13 cellular contexts compared by ENCODE assay signal in genomic region chr15:41896566-41896965, GRCh38. TPM values are rescaled to one million over a fixed set of nuclear protein-coding genes. Genes with fewer than 3 reads are reported as not detected.
A peak's percentile ranks its signal among the peaks of the same experiment; 100 is the strongest.
DNase-seq lines count a peak whose midpoint lies in the region; ATAC-seq and TF ChIP-seq lines count a peak whose summit lies in the region.
"Had no signal": no experiment of that assay in that cellular context is flagged by ENCODE, and none has a peak within 500 bp of the region (broad histone marks: within the 10 kb centered on the region; RNA-seq: fewer than 3 reads in every experiment).

No MANE protein-coding gene starts in this region.

- no peaks in the 10 kb centered on the region for H3K9me3 Mint-ChIP-seq in activated naive CD4-positive, alpha-beta T cell treated with anti-CD3 and anti-CD28 coated beads, Interleukin-2, amount 50 U/mL, for 24 hours
- no peaks in the 10 kb centered on the region for H3K9me3 Mint-ChIP-seq in Caco-2 (ENCODE audit: unreplicated experiment)
- no peaks in the 10 kb centered on the region for H3K9me3 Mint-ChIP-seq in dendritic cell treated with granulocyte-macrophage colony-stimulating factor and Interleukin-4, amounts not matched to agents 40 ng/mL and 50 ng/mL, for 4 days
- H3K9me3 Mint-ChIP-seq in stimulated activated memory B cell treated with anti-CD40 and anti-IgM and Interleukin-4, amounts not matched to agents 10 μg/mL and 1 μg/mL and 100 μg/mL, for 72 hours = no peaks in the 10 kb centered on the region

- H3K36me3 ChIP-seq in Caco-2 (ENCODE audit: control insufficient read depth, insufficient read depth, low read length) = no peaks in the 10 kb centered on the region; the same call in 1 of the 2 replicates

- no peak overlapping the region for H3K4me3 Mint-ChIP-seq in activated naive CD4-positive, alpha-beta T cell treated with anti-CD3 and anti-CD28 coated beads, Interleukin-2, amount 50 U/mL, for 24 hours
- H3K4me3 Mint-ChIP-seq in Caco-2 (ENCODE audit: unreplicated experiment) = no peak overlapping the region
- no peak overlapping the region for H3K4me3 Mint-ChIP-seq in dendritic cell treated with granulocyte-macrophage colony-stimulating factor and Interleukin-4, amounts not matched to agents 40 ng/mL and 50 ng/mL, for 4 days
- H3K4me3 Mint-ChIP-seq in stimulated activated memory B cell treated with anti-CD40 and anti-IgM and Interleukin-4, amounts not matched to agents 10 μg/mL and 1 μg/mL and 100 μg/mL, for 72 hours = no peak overlapping the region

- CTCF ChIA-PET in Caco-2 (lab: Charles Lee) = no interaction called here

- ATAC-seq in stimulated activated memory B cell treated with anti-CD40 and anti-IgM and Interleukin-4, amounts not matched to agents 10 μg/mL and 1 μg/mL and 100 μg/mL, for 72 hours = no peak
- no peak for ATAC-seq in GM19395 (IDR thresholded peaks at IDR 0.05; ENCODE audit: unreplicated experiment)
- ATAC-seq: heart left ventricle had no signal

- intact Hi-C loops in Caco-2 (cut with micrococcal nuclease; ENCODE audit: unreplicated experiment) = no loop called here
- intact Hi-C loops in dendritic cell treated with granulocyte-macrophage colony-stimulating factor and Interleukin-4, amounts not matched to agents 40 ng/mL and 50 ng/mL, for 4 days (cut with micrococcal nuclease) = no loop called here

- no peaks in the 10 kb centered on the region for H3K27me3 ChIP-seq in Caco-2 (replicated peaks; ENCODE audit: control insufficient read depth, insufficient read depth, low read length)
- H3K27me3 ChIP-seq: cardiac muscle cell, heart left ventricle, suprapubic skin had no signal

- H3K36me3 Mint-ChIP-seq in activated naive CD4-positive, alpha-beta T cell treated with anti-CD3 and anti-CD28 coated beads, Interleukin-2, amount 50 U/mL, for 24 hours = no peaks in the 10 kb centered on the region
- H3K36me3 Mint-ChIP-seq in Caco-2 (ENCODE audit: insufficient read depth, unreplicated experiment) = peaks cover 76% of the 10 kb centered on the region
- peaks cover 64% of the 10 kb centered on the region for H3K36me3 Mint-ChIP-seq in dendritic cell treated with granulocyte-macrophage colony-stimulating factor and Interleukin-4, amounts not matched to agents 40 ng/mL and 50 ng/mL, for 4 days (ENCODE audit: low read depth)
- H3K36me3 Mint-ChIP-seq in stimulated activated memory B cell treated with anti-CD40 and anti-IgM and Interleukin-4, amounts not matched to agents 10 μg/mL and 1 μg/mL and 100 μg/mL, for 72 hours = peaks cover 21% of the 10 kb centered on the region

- TF ChIP-seq CTCF in Caco-2 (IDR thresholded peaks at IDR 0.05; ENCODE audit: insufficient read depth in 1 of 2, low read depth in 1 of 2, low read length in 1 of 2, severe bottlenecking in 1 of 2, unreplicated experiment in 1 of 2) = no peak

- no peaks in the 10 kb centered on the region for H3K4me1 ChIP-seq in Caco-2

- DNase-seq in activated naive CD4-positive, alpha-beta T cell treated with Interleukin-2 at 50 U/mL for 16 hours = no peak
- DNase-seq in Caco-2 (no peak), NCI-H2081 (lab: John Stamatoyannopoulos, UW) (no peak)
- DNase-seq: activated CD4-positive, alpha-beta T cell treated with anti-CD3 and anti-CD28 coated beads for 4 hours; activated gamma-delta T cell treated with Interleukin-2 at 50 U/mL for 16 hours; NCI-H69 had no signal

- H3K27me3 Mint-ChIP-seq in activated naive CD4-positive, alpha-beta T cell treated with anti-CD3 and anti-CD28 coated beads, Interleukin-2, amount 50 U/mL, for 24 hours = no peaks in the 10 kb centered on the region
- H3K27me3 Mint-ChIP-seq in Caco-2 (ENCODE audit: insufficient read depth, unreplicated experiment) = no peaks in the 10 kb centered on the region
- peaks cover 2% of the 10 kb centered on the region for H3K27me3 Mint-ChIP-seq in dendritic cell treated with granulocyte-macrophage colony-stimulating factor and Interleukin-4, amounts not matched to agents 40 ng/mL and 50 ng/mL, for 4 days
- no peaks in the 10 kb centered on the region for H3K27me3 Mint-ChIP-seq in stimulated activated memory B cell treated with anti-CD40 and anti-IgM and Interleukin-4, amounts not matched to agents 10 μg/mL and 1 μg/mL and 100 μg/mL, for 72 hours

- POLR2A ChIA-PET in Caco-2 (lab: Charles Lee) = no interaction called here

- no TSS peak for BruUV-seq in Caco-2 (replicated peaks; lab: Mats Ljungman, UMichigan)

- peak overlapping the region; percentile 41 for H3K27ac Mint-ChIP-seq in activated naive CD4-positive, alpha-beta T cell treated with anti-CD3 and anti-CD28 coated beads, Interleukin-2, amount 50 U/mL, for 24 hours
- peak overlapping the region; percentile 34 for H3K27ac Mint-ChIP-seq in Caco-2 (ENCODE audit: unreplicated experiment)
- peak overlapping the region; percentile 83 for H3K27ac Mint-ChIP-seq in dendritic cell treated with granulocyte-macrophage colony-stimulating factor and Interleukin-4, amounts not matched to agents 40 ng/mL and 50 ng/mL, for 4 days
- H3K27ac Mint-ChIP-seq in stimulated activated memory B cell treated with anti-CD40 and anti-IgM and Interleukin-4, amounts not matched to agents 10 μg/mL and 1 μg/mL and 100 μg/mL, for 72 hours = peak overlapping the region; percentile 94

- no peaks in the 10 kb centered on the region for H3K9me3 ChIP-seq in Caco-2
- H3K9me3 ChIP-seq: heart left ventricle, suprapubic skin had no signal

- H3K4me3 ChIP-seq in Caco-2 (ENCODE audit: low read depth, low read length) = no peak overlapping the region
- H3K4me3 ChIP-seq: cardiac muscle cell, heart left ventricle, suprapubic skin had no signal

- H3K4me1 Mint-ChIP-seq in activated naive CD4-positive, alpha-beta T cell treated with anti-CD3 and anti-CD28 coated beads, Interleukin-2, amount 50 U/mL, for 24 hours = peaks cover 42% of the 10 kb centered on the region
- no peaks in the 10 kb centered on the region for H3K4me1 Mint-ChIP-seq in Caco-2 (ENCODE audit: low read depth, unreplicated experiment)
- H3K4me1 Mint-ChIP-seq in dendritic cell treated with granulocyte-macrophage colony-stimulating factor and Interleukin-4, amounts not matched to agents 40 ng/mL and 50 ng/mL, for 4 days (ENCODE audit: low read depth) = peaks cover 32% of the 10 kb centered on the region
- H3K4me1 Mint-ChIP-seq in stimulated activated memory B cell treated with anti-CD40 and anti-IgM and Interleukin-4, amounts not matched to agents 10 μg/mL and 1 μg/mL and 100 μg/mL, for 72 hours = peaks cover 37% of the 10 kb centered on the region

RNA-seq across cellular contexts. Expression of gene SPTBN5, which starts 2.7 kb away (rescaled TPM):
- 2.3 and 2.5 TPM in 2 replicates for total RNA-seq in Caco-2 (2022)

RNA-seq across cellular contexts. Expression of gene PLA2G4B, which starts 57.9 kb away (rescaled TPM):
- total RNA-seq in Caco-2 (2022) = 5.8 and 6.0 TPM in 2 replicates

Comparison
In these comparisons a context has a peak if more than half of its experiments do, and no peak if none do; other contexts are left out.
1. H3K27ac Mint-ChIP-seq: peak in every context shown above with its lines; median percentile 94 in stimulated activated memory B cell treated with anti-CD40 and anti-IgM and Interleukin-4, amounts not matched to agents 10 μg/mL and 1 μg/mL and 100 μg/mL, for 72 hours; 83 in dendritic cell treated with granulocyte-macrophage colony-stimulating factor and Interleukin-4, amounts not matched to agents 40 ng/mL and 50 ng/mL, for 4 days; 41 in activated naive CD4-positive, alpha-beta T cell treated with anti-CD3 and anti-CD28 coated beads, Interleukin-2, amount 50 U/mL, for 24 hours; 34 in Caco-2.